ENCODE assay signal across 14 cellular contexts in genomic region chr5:94367900-94368299, GRCh38.
DNase-seq lines count a peak whose midpoint lies in the region; ATAC-seq and TF ChIP-seq lines count a peak whose summit lies in the region.
"Had no signal": no experiment of that assay in that cellular context is flagged by ENCODE, and none has a peak within 500 bp of the region (broad histone marks: within the 10 kb centered on the region; RNA-seq: fewer than 3 reads in every experiment).

No MANE protein-coding gene starts in this region.

- H3K9me3 ChIP-seq in RWPE2 (ENCODE audit: severe bottlenecking): no peaks in the 10 kb centered on the region
- peaks cover 2% of the 10 kb centered on the region for H3K9me3 ChIP-seq in trophoblast cell (ENCODE audit: insufficient read depth, low read depth, low read length)
- H3K9me3 ChIP-seq: BLaER1 had no signal

- H3K27ac Mint-ChIP-seq in GM23338: no peak overlapping the region
- no peak overlapping the region for H3K27ac Mint-ChIP-seq in activated CD4-positive, alpha-beta memory T cell treated with anti-CD3 and anti-CD28 coated beads, Interleukin-2, amount 10 ng/mL, durations not matched to agents 7 days and 5 days
- H3K27ac Mint-ChIP-seq: CD4-positive, CD25-positive, alpha-beta regulatory T cell had no signal

- ATAC-seq in GM23338: no peak
- ATAC-seq in RWPE2 (ENCODE audit: low read depth): peak; percentile 56
- ATAC-seq: HCT116 had no signal

- H2BK12ac ChIP-seq in trophoblast cell (ENCODE audit: low read length): peak overlapping the region; percentile 58

- peaks cover 27% of the 10 kb centered on the region for H3K4me1 Mint-ChIP-seq in GM23338
- H3K4me1 Mint-ChIP-seq in activated CD4-positive, alpha-beta memory T cell treated with anti-CD3 and anti-CD28 coated beads, Interleukin-2, amount 10 ng/mL, durations not matched to agents 7 days and 5 days: no peaks in the 10 kb centered on the region
- H3K4me1 Mint-ChIP-seq: CD4-positive, CD25-positive, alpha-beta regulatory T cell had no signal

- peaks cover 7% of the 10 kb centered on the region for H3K27me3 Mint-ChIP-seq in GM23338 (ENCODE audit: insufficient read depth, low read depth, poor library complexity)
- H3K27me3 Mint-ChIP-seq in activated CD4-positive, alpha-beta memory T cell treated with anti-CD3 and anti-CD28 coated beads, Interleukin-2, amount 10 ng/mL, durations not matched to agents 7 days and 5 days: no peaks in the 10 kb centered on the region
- H3K27me3 Mint-ChIP-seq: CD4-positive, CD25-positive, alpha-beta regulatory T cell had no signal

- H3K27ac ChIP-seq in GM23338 (ENCODE audit: low read depth) (no peak overlapping the region), RWPE2 (ENCODE audit: poor library complexity, severe bottlenecking) (peak overlapping the region; percentile 31), trophoblast cell (ENCODE audit: low read depth, low read length) (no peak overlapping the region)
- H3K27ac ChIP-seq: BLaER1, HL-60 had no signal

- H3K9me2 ChIP-seq in GM23338 (ENCODE audit: insufficient read depth): peaks cover 3% of the 10 kb centered on the region; the same call in 1 of the 2 replicates

- H3K14ac ChIP-seq in trophoblast cell (ENCODE audit: low read length): no peak overlapping the region

- CTCF ChIA-PET in activated CD4-positive, alpha-beta memory T cell treated with anti-CD3 and anti-CD28 coated beads, Interleukin-2, amount 10 ng/mL, durations not matched to agents 7 days and 5 days (lab: Charles Lee): no interaction called here

- H3K23ac ChIP-seq in trophoblast cell (ENCODE audit: low read length): no peak overlapping the region

- no peaks in the 10 kb centered on the region for H3F3A ChIP-seq in GM23338 (replicated peaks; ENCODE audit: low read depth)

- H2AK5ac ChIP-seq in trophoblast cell (ENCODE audit: low read length): no peak overlapping the region

- no peak overlapping the region for H3K18ac ChIP-seq in trophoblast cell (ENCODE audit: low read length)

- no peak overlapping the region for H4K12ac ChIP-seq in trophoblast cell (ENCODE audit: low read depth, low read length)

- no peak for TF ChIP-seq CTCF in GM23338 (conservative IDR thresholded peaks at IDR 0.05; ENCODE audit: low read depth in 2 of 2)
- TF ChIP-seq CTCF in RWPE2 (IDR thresholded peaks at IDR 0.05; ENCODE audit: poor library complexity, severe bottlenecking): no peak
- TF ChIP-seq CTCF in epithelial cell of esophagus (IDR thresholded peaks at IDR 0.05; ENCODE audit: insufficient read depth, low read depth, low read length, missing control alignments): no peak

- H3K4me1 ChIP-seq in GM23338 (ENCODE audit: insufficient read depth) (peaks cover 10% of the 10 kb centered on the region), RWPE2 (ENCODE audit: insufficient read depth, poor library complexity, severe bottlenecking) (peaks cover 20% of the 10 kb centered on the region), trophoblast cell (ENCODE audit: control insufficient read depth in 1 of 2, insufficient read depth in 2 of 2, low read length in 2 of 2) (no peaks in the 10 kb centered on the region)
- H3K4me1 ChIP-seq: BLaER1 had no signal

- H4K91ac ChIP-seq in trophoblast cell (ENCODE audit: low read depth, low read length): no peak overlapping the region

- no peak overlapping the region for H3K9ac ChIP-seq in trophoblast cell (ENCODE audit: low read length)
- H3K9ac ChIP-seq: BLaER1 had no signal

- H2AFZ ChIP-seq in GM23338 (peak overlapping the region; percentile 25; the same call in 1 of the 2 replicates), trophoblast cell (ENCODE audit: insufficient read depth, low read length, poor library complexity) (no peak overlapping the region)

- WGBS in trophoblast cell (ENCODE audit: extremely low coverage, insufficient coverage, insufficient read length): no CpG with 5 or more reads among the region's 2 CpGs

- H3K4me2 ChIP-seq in GM23338 (no peak overlapping the region), trophoblast cell (ENCODE audit: low read length) (no peak overlapping the region)
- H3K4me2 ChIP-seq: BLaER1 had no signal

- H4K20me1 ChIP-seq in GM23338 (replicated peaks; ENCODE audit: insufficient read depth): no peaks in the 10 kb centered on the region
- H4K20me1 ChIP-seq: BLaER1 had no signal

- H3K79me2 ChIP-seq in GM23338 (replicated peaks; ENCODE audit: insufficient read depth): no peaks in the 10 kb centered on the region
- no peaks in the 10 kb centered on the region for H3K79me2 ChIP-seq in trophoblast cell (ENCODE audit: control insufficient read depth, insufficient read depth, low read length, poor library complexity)

- no peaks in the 10 kb centered on the region for H3K79me1 ChIP-seq in trophoblast cell (ENCODE audit: low read length)

- no peak overlapping the region for H3K4ac ChIP-seq in trophoblast cell (ENCODE audit: low read depth, low read length)

- H3K36me3 Mint-ChIP-seq in GM23338 (ENCODE audit: low read depth): peaks cover 18% of the 10 kb centered on the region
- no peaks in the 10 kb centered on the region for H3K36me3 Mint-ChIP-seq in activated CD4-positive, alpha-beta memory T cell treated with anti-CD3 and anti-CD28 coated beads, Interleukin-2, amount 10 ng/mL, durations not matched to agents 7 days and 5 days (ENCODE audit: low read depth)
- H3K36me3 Mint-ChIP-seq: CD4-positive, CD25-positive, alpha-beta regulatory T cell had no signal

- H4K8ac ChIP-seq in trophoblast cell (ENCODE audit: low read depth, low read length): no peak overlapping the region

- no peaks in the 10 kb centered on the region for H3K27me3 ChIP-seq in GM23338 (ENCODE audit: insufficient read depth)
- no peaks in the 10 kb centered on the region for H3K27me3 ChIP-seq in RWPE2 (ENCODE audit: insufficient read depth, poor library complexity, severe bottlenecking)
- no peaks in the 10 kb centered on the region for H3K27me3 ChIP-seq in trophoblast cell (ENCODE audit: insufficient read depth, low read length)
- H3K27me3 ChIP-seq: BLaER1 had no signal

- H2BK120ac ChIP-seq in trophoblast cell (ENCODE audit: insufficient read depth, low read length, poor library complexity): no peak overlapping the region

- H3K36me3 ChIP-seq in GM23338 (ENCODE audit: insufficient read depth) (no peaks in the 10 kb centered on the region), RWPE2 (ENCODE audit: low read depth) (no peaks in the 10 kb centered on the region), trophoblast cell (ENCODE audit: control insufficient read depth in 1 of 2, insufficient read depth in 2 of 2, low read length in 2 of 2) (no peaks in the 10 kb centered on the region)
- H3K36me3 ChIP-seq: BLaER1 had no signal

- H3K4me3 Mint-ChIP-seq in GM23338: no peak overlapping the region
- no peak overlapping the region for H3K4me3 Mint-ChIP-seq in activated CD4-positive, alpha-beta memory T cell treated with anti-CD3 and anti-CD28 coated beads, Interleukin-2, amount 10 ng/mL, durations not matched to agents 7 days and 5 days
- H3K4me3 Mint-ChIP-seq: CD4-positive, CD25-positive, alpha-beta regulatory T cell had no signal

- no peak overlapping the region for H2BK5ac ChIP-seq in trophoblast cell (ENCODE audit: low read depth, low read length, poor library complexity)

- H3K4me3 ChIP-seq in GM23338 (no peak overlapping the region), RWPE2 (ENCODE audit: severe bottlenecking) (no peak overlapping the region), epithelial cell of esophagus (ENCODE audit: low read length) (no peak overlapping the region), trophoblast cell (ENCODE audit: low read depth, low read length) (no peak overlapping the region)
- H3K4me3 ChIP-seq: BLaER1 had no signal

- DNase-seq in GM23338 (ENCODE audit: low spot score): no peak
- DNase-seq in RWPE2 (ENCODE audit: low spot score): no peak
- peak; percentile 56 for DNase-seq in epithelial cell of esophagus (ENCODE audit: low read depth)
- no peak for DNase-seq in trophoblast cell
- no peak for DNase-seq in activated CD4-positive, alpha-beta memory T cell treated with anti-CD3 and anti-CD28 coated beads, Interleukin-2, amount 10 ng/mL, durations not matched to agents 7 days and 5 days
- DNase-seq in T-helper 9 cell: no peak
- no peak for DNase-seq in GM19240 (ENCODE audit: insufficient read length, low spot score)
- DNase-seq: CD4-positive, CD25-positive, alpha-beta regulatory T cell; DMS53; GF-D8; KG1 had no signal

- POLR2A ChIA-PET in activated CD4-positive, alpha-beta memory T cell treated with anti-CD3 and anti-CD28 coated beads, Interleukin-2, amount 10 ng/mL, durations not matched to agents 7 days and 5 days (lab: Charles Lee): no interaction called here

- peaks cover 12% of the 10 kb centered on the region for H3K9me3 Mint-ChIP-seq in GM23338
- no peaks in the 10 kb centered on the region for H3K9me3 Mint-ChIP-seq in activated CD4-positive, alpha-beta memory T cell treated with anti-CD3 and anti-CD28 coated beads, Interleukin-2, amount 10 ng/mL, durations not matched to agents 7 days and 5 days

TF ChIP-seq in GM23338, 12 proteins besides CTCF, POLR2A, EP300 and RAD21 (continues in another document):
- no peak for TF ChIP-seq ZNF114 (CRISPR knock-in tag; IDR thresholded peaks at IDR 0.05)
- TF ChIP-seq STAT1 (IDR thresholded peaks at IDR 0.05; ENCODE audit: unreplicated experiment): no peak
- TF ChIP-seq, protein P1, sequence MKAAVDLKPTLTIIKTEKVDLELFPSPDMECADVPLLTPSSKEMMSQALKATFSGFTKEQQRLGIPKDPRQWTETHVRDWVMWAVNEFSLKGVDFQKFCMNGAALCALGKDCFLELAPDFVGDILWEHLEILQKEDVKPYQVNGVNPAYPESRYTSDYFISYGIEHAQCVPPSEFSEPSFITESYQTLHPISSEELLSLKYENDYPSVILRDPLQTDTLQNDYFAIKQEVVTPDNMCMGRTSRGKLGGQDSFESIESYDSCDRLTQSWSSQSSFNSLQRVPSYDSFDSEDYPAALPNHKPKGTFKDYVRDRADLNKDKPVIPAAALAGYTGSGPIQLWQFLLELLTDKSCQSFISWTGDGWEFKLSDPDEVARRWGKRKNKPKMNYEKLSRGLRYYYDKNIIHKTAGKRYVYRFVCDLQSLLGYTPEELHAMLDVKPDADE (IDR thresholded peaks at IDR 0.05): no peak
- no peak for TF ChIP-seq ZNF331 (CRISPR knock-in tag; IDR thresholded peaks at IDR 0.05; ENCODE audit: low read depth)
